Comparison of ENCODE assay signal across 17 cellular contexts in genomic region chr3:125087768-125088391, GRCh38. TPM values are rescaled to one million over a fixed set of nuclear protein-coding genes. Genes with fewer than 3 reads are reported as not detected.
A peak's percentile ranks its signal among the peaks of the same experiment; 100 is the strongest.
DNase-seq lines count a peak whose midpoint lies in the region; ATAC-seq and TF ChIP-seq lines count a peak whose summit lies in the region.
"Had no signal": no experiment of that assay in that cellular context is flagged by ENCODE, and none has a peak within 500 bp of the region (broad histone marks: within the 10 kb centered on the region; RNA-seq: fewer than 3 reads in every experiment).

No MANE protein-coding gene starts in this region.

- H3K4me3 ChIP-seq in fibroblast of the aortic adventitia (ENCODE audit: low read depth, low read length) (no peak overlapping the region), smooth muscle cell (no peak overlapping the region)
- H3K4me3 ChIP-seq: body of pancreas, GM23338, K562, prostate gland, thoracic aorta had no signal

- H4K20me1 ChIP-seq in smooth muscle cell (ENCODE audit: low read depth): no peaks in the 10 kb centered on the region

- H3K27ac ChIP-seq in smooth muscle cell (ENCODE audit: low read depth): peak overlapping the region; percentile 87
- H3K27ac ChIP-seq: body of pancreas, prostate gland, thoracic aorta had no signal

- TF ChIP-seq CTCF in fibroblast of the aortic adventitia (IDR thresholded peaks at IDR 0.05; ENCODE audit: insufficient read depth, low read length) (no peak), smooth muscle cell (IDR thresholded peaks at IDR 0.05; ENCODE audit: borderline replicate concordance, insufficient read depth, poor library complexity, severe bottlenecking) (no peak)

- WGBS in smooth muscle cell (ENCODE audit: low lambda C conversion rate): 49% methylated on average over 6 of the region's 6 CpGs

- H3K9ac ChIP-seq in smooth muscle cell (ENCODE audit: low read depth): peak overlapping the region; percentile 67

- H2AFZ ChIP-seq in smooth muscle cell (ENCODE audit: low read depth): no peak overlapping the region
- H2AFZ ChIP-seq: GM23338 had no signal

- peaks cover 17% of the 10 kb centered on the region for H3K36me3 ChIP-seq in smooth muscle cell (ENCODE audit: low read depth)
- H3K36me3 ChIP-seq: prostate gland, thoracic aorta had no signal

- H3K27me3 ChIP-seq in smooth muscle cell (ENCODE audit: low read depth): no peaks in the 10 kb centered on the region
- H3K27me3 ChIP-seq: body of pancreas had no signal

- in situ Hi-C loops in SK-MEL-5 (cut with HindIII; ENCODE audit: low pct_unique_long_range_greater_than_20kb, low sequenced_read_pairs): no loop called here

- H3K9me3 ChIP-seq in smooth muscle cell (replicated peaks; ENCODE audit: low read depth): no peaks in the 10 kb centered on the region
- H3K9me3 ChIP-seq: body of pancreas, Caco-2, prostate gland, thoracic aorta had no signal

- H3K4me1 ChIP-seq in smooth muscle cell (ENCODE audit: low read depth): no peaks in the 10 kb centered on the region
- H3K4me1 ChIP-seq: body of pancreas, Caco-2, prostate gland had no signal

- DNase-seq in GM04503 (ENCODE audit: low read depth) (peak; percentile 90), SK-MEL-5 (ENCODE audit: low read depth, low spot score) (peak; percentile 57), fibroblast of the aortic adventitia (ENCODE audit: low read depth) (peak; percentile 27), smooth muscle cell (lab: John Stamatoyannopoulos, UW; ENCODE audit: unreplicated experiment) (no peak), SKM-1 (lab: John Stamatoyannopoulos, UW; ENCODE audit: unreplicated experiment) (no peak), posterior vena cava (ENCODE audit: low spot score) (no peak)
- DNase-seq: body of pancreas; Caco-2; GF-D8; NCI-H1436; NCI-H446; stimulated activated CD4-positive, alpha-beta T cell treated with anti-CD3 and anti-CD28 coated beads, Interleukin-1b, Interleukin-23, amount 100 ng/mL, for 48 hours had no signal

- H3K79me2 ChIP-seq in smooth muscle cell (ENCODE audit: low read depth): no peaks in the 10 kb centered on the region

- peaks cover 9% of the 10 kb centered on the region for H3F3A ChIP-seq in smooth muscle cell (ENCODE audit: low read depth)

- ATAC-seq in GM19397 (IDR thresholded peaks at IDR 0.05; ENCODE audit: unreplicated experiment): no peak
- ATAC-seq: body of pancreas, GM23338, K562 had no signal

- intact Hi-C loops in posterior vena cava (cut with DNase I): no loop called here

- peak overlapping the region; percentile 10 for H3K4me2 ChIP-seq in smooth muscle cell
- H3K4me2 ChIP-seq: GM23338 had no signal

RNA-seq across cellular contexts. Expression of gene HEG1, which starts 32.1 kb away (rescaled TPM):
- 6.3 and 7.7 TPM in 2 replicates for total RNA-seq in SK-MEL-5 (2014; rRNA removed; shearing (Covaris generic))
- 20.6 and 23.2 TPM in 2 replicates for polyA plus RNA-seq in SK-MEL-5 (2015; cell fraction: cytosol; rRNA removed)
- polyA plus RNA-seq in SK-MEL-5 (2015; cell fraction: nucleus; rRNA removed): 4.9 and 5.5 TPM in 2 replicates
- 198 and 256 TPM in 2 replicates for total RNA-seq in fibroblast of the aortic adventitia (ENCODE audit: low replicate concordance)
- total RNA-seq in smooth muscle cell: 43.5 and 50.3 TPM in 2 replicates
- 28.0 and 32.8 TPM in 2 replicates for polyA plus RNA-seq in smooth muscle cell
- 100 to 1,000 TPM; 101 to 123 TPM for total RNA-seq in posterior vena cava
- polyA plus RNA-seq: K562 had no signal

Comparison
In these comparisons a context has a peak if more than half of its experiments do, and no peak if none do; other contexts are left out.
1. DNase-seq: peak in GM04503 (single experiment), SK-MEL-5 (single experiment) and fibroblast of the aortic adventitia (single experiment); none in smooth muscle cell (single experiment), SKM-1 (single experiment) and posterior vena cava (single experiment).